ENCODE assay signal across 1 cellular context in the genomic region with DNA sequence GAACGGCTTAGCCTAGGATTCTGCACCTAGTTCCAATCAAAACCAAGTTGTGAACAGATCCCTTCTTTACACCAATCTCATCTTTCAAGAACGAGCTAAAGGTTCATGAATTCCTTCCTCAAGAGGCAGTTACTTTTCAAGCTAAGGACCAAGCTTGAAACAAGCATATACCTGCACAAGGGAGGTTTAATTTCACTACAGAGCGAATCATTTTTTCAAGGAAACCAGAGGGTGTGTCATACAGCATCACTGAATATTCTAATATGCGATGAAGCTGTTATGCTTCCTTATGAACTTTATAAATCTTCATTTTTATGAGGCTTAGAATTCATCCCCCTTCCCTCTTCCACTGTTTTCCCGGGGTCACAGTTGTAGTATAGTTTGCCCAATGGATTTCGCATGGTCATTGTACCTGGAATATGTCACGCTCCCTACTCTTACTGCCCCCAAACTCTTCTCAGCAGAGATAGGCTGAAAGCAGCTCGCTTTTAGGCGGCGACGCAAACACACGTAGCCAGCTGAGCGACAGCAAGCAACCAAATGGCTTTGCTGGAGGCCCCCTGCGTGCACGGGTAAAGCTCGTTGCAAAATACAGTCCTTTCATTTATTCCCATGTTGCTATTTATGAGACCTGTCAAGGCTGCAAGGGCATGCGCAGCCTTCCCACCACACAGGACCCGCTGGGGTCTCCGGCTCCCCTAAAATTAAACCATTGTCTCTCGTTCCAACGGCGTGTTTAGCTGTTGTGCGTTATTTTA.
TF ChIP-seq lines count a peak whose summit lies in the region.

No MANE protein-coding gene starts in this region.

TF ChIP-seq in K562, 482 proteins besides CTCF, POLR2A, EP300 and RAD21 (continued from another document and continues in another):
- TF ChIP-seq, protein P1, sequence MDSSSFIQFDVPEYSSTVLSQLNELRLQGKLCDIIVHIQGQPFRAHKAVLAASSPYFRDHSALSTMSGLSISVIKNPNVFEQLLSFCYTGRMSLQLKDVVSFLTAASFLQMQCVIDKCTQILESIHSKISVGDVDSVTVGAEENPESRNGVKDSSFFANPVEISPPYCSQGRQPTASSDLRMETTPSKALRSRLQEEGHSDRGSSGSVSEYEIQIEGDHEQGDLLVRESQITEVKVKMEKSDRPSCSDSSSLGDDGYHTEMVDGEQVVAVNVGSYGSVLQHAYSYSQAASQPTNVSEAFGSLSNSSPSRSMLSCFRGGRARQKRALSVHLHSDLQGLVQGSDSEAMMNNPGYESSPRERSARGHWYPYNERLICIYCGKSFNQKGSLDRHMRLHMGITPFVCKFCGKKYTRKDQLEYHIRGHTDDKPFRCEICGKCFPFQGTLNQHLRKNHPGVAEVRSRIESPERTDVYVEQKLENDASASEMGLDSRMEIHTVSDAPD (CRISPR knock-in tag; IDR thresholded peaks at IDR 0.05) = no peak
- TF ChIP-seq JUN (IDR thresholded peaks at IDR 0.05; ENCODE audit: borderline replicate concordance, low read depth, low read length) = no peak
- no peak for TF ChIP-seq JUN (CRISPR knock-in tag; IDR thresholded peaks at IDR 0.05; ENCODE audit: borderline replicate concordance)
- TF ChIP-seq, protein P2, sequence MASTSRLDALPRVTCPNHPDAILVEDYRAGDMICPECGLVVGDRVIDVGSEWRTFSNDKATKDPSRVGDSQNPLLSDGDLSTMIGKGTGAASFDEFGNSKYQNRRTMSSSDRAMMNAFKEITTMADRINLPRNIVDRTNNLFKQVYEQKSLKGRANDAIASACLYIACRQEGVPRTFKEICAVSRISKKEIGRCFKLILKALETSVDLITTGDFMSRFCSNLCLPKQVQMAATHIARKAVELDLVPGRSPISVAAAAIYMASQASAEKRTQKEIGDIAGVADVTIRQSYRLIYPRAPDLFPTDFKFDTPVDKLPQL (IDR thresholded peaks at IDR 0.05; ENCODE audit: extremely low read depth, insufficient read length) = no peak
- TF ChIP-seq SRF (CRISPR knock-in tag; IDR thresholded peaks at IDR 0.05) = no peak
- TF ChIP-seq, protein P3, sequence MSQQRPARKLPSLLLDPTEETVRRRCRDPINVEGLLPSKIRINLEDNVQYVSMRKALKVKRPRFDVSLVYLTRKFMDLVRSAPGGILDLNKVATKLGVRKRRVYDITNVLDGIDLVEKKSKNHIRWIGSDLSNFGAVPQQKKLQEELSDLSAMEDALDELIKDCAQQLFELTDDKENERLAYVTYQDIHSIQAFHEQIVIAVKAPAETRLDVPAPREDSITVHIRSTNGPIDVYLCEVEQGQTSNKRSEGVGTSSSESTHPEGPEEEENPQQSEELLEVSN (IDR thresholded peaks at IDR 0.05; ENCODE audit: borderline replicate concordance in 1 of 2, extremely low read depth in 1 of 2, insufficient read depth in 1 of 2, insufficient read length in 1 of 2, low read depth in 1 of 2, low read length in 1 of 2, poor library complexity in 1 of 2, severe bottlenecking in 1 of 2) = no peak
- TF ChIP-seq, protein P4, sequence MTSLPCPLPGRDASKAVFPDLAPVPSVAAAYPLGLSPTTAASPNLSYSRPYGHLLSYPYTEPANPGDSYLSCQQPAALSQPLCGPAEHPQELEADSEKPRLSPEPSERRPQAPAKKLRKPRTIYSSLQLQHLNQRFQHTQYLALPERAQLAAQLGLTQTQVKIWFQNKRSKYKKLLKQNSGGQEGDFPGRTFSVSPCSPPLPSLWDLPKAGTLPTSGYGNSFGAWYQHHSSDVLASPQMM (CRISPR knock-in tag; IDR thresholded peaks at IDR 0.05) = no peak
- TF ChIP-seq EP400 (IDR thresholded peaks at IDR 0.05) = peak; percentile 71
- TF ChIP-seq KDM2B (CRISPR knock-in tag; IDR thresholded peaks at IDR 0.05) = no peak
- no peak for TF ChIP-seq OTX1 (CRISPR knock-in tag; IDR thresholded peaks at IDR 0.05)
- TF ChIP-seq HMG20A (CRISPR knock-in tag; conservative IDR thresholded peaks at IDR 0.05) = no peak
- TF ChIP-seq ZNF282 (CRISPR knock-in tag; IDR thresholded peaks at IDR 0.05) = no peak
- no peak for TF ChIP-seq MTA3 (IDR thresholded peaks at IDR 0.05; ENCODE audit: borderline replicate concordance)
- TF ChIP-seq, protein P5, sequence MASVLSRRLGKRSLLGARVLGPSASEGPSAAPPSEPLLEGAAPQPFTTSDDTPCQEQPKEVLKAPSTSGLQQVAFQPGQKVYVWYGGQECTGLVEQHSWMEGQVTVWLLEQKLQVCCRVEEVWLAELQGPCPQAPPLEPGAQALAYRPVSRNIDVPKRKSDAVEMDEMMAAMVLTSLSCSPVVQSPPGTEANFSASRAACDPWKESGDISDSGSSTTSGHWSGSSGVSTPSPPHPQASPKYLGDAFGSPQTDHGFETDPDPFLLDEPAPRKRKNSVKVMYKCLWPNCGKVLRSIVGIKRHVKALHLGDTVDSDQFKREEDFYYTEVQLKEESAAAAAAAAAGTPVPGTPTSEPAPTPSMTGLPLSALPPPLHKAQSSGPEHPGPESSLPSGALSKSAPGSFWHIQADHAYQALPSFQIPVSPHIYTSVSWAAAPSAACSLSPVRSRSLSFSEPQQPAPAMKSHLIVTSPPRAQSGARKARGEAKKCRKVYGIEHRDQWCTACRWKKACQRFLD (CRISPR knock-in tag; IDR thresholded peaks at IDR 0.05) = no peak
- TF ChIP-seq FOXJ3 (CRISPR knock-in tag; IDR thresholded peaks at IDR 0.05) = no peak
- TF ChIP-seq, protein P6, sequence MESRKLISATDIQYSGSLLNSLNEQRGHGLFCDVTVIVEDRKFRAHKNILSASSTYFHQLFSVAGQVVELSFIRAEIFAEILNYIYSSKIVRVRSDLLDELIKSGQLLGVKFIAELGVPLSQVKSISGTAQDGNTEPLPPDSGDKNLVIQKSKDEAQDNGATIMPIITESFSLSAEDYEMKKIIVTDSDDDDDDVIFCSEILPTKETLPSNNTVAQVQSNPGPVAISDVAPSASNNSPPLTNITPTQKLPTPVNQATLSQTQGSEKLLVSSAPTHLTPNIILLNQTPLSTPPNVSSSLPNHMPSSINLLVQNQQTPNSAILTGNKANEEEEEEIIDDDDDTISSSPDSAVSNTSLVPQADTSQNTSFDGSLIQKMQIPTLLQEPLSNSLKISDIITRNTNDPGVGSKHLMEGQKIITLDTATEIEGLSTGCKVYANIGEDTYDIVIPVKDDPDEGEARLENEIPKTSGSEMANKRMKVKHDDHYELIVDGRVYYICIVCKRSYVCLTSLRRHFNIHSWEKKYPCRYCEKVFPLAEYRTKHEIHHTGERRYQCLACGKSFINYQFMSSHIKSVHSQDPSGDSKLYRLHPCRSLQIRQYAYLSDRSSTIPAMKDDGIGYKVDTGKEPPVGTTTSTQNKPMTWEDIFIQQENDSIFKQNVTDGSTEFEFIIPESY (CRISPR knock-in tag; IDR thresholded peaks at IDR 0.05) = no peak
- TF ChIP-seq BRCA1 (IDR thresholded peaks at IDR 0.05) = no peak
- no peak for TF ChIP-seq BRCA1 (CRISPR knock-in tag; IDR thresholded peaks at IDR 0.05)
- TF ChIP-seq PTBP1 (IDR thresholded peaks at IDR 0.05; ENCODE audit: low read depth, low read length) = no peak
- no peak; the same call in 1 of the 2 replicates for TF ChIP-seq TEAD4 (IDR thresholded peaks at IDR 0.05; ENCODE audit: low read length)
- TF ChIP-seq TEAD4 (CRISPR knock-in tag; IDR thresholded peaks at IDR 0.05; ENCODE audit: borderline replicate concordance) = no peak
- TF ChIP-seq, protein P7, sequence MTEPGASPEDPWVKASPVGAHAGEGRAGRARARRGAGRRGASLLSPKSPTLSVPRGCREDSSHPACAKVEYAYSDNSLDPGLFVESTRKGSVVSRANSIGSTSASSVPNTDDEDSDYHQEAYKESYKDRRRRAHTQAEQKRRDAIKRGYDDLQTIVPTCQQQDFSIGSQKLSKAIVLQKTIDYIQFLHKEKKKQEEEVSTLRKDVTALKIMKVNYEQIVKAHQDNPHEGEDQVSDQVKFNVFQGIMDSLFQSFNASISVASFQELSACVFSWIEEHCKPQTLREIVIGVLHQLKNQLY (CRISPR knock-in tag; conservative IDR thresholded peaks at IDR 0.05) = no peak
- TF ChIP-seq HOXB6 (CRISPR knock-in tag; IDR thresholded peaks at IDR 0.05; ENCODE audit: borderline replicate concordance) = no peak
- peak; percentile 98 for TF ChIP-seq CREB1 (IDR thresholded peaks at IDR 0.05)
- TF ChIP-seq CREB1 (CRISPR knock-in tag; IDR thresholded peaks at IDR 0.05) = peak; percentile 97
- TF ChIP-seq SP1 (CRISPR knock-in tag; IDR thresholded peaks at IDR 0.05) = no peak
- no peak for TF ChIP-seq SRSF1 (IDR thresholded peaks at IDR 0.05; ENCODE audit: low read depth, low read length)
- TF ChIP-seq, protein P8, sequence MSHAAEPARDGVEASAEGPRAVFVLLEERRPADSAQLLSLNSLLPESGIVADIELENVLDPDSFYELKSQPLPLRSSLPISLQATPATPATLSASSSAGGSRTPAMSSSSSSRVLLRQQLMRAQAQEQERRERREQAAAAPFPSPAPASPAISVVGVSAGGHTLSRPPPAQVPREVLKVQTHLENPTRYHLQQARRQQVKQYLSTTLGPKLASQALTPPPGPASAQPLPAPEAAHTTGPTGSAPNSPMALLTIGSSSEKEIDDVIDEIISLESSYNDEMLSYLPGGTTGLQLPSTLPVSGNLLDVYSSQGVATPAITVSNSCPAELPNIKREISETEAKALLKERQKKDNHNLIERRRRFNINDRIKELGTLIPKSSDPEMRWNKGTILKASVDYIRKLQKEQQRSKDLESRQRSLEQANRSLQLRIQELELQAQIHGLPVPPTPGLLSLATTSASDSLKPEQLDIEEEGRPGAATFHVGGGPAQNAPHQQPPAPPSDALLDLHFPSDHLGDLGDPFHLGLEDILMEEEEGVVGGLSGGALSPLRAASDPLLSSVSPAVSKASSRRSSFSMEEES (CRISPR knock-in tag; IDR thresholded peaks at IDR 0.05) = no peak
- TF ChIP-seq, protein P9, sequence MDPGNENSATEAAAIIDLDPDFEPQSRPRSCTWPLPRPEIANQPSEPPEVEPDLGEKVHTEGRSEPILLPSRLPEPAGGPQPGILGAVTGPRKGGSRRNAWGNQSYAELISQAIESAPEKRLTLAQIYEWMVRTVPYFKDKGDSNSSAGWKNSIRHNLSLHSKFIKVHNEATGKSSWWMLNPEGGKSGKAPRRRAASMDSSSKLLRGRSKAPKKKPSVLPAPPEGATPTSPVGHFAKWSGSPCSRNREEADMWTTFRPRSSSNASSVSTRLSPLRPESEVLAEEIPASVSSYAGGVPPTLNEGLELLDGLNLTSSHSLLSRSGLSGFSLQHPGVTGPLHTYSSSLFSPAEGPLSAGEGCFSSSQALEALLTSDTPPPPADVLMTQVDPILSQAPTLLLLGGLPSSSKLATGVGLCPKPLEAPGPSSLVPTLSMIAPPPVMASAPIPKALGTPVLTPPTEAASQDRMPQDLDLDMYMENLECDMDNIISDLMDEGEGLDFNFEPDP (CRISPR knock-in tag; IDR thresholded peaks at IDR 0.05) = no peak
- TF ChIP-seq, protein P10, sequence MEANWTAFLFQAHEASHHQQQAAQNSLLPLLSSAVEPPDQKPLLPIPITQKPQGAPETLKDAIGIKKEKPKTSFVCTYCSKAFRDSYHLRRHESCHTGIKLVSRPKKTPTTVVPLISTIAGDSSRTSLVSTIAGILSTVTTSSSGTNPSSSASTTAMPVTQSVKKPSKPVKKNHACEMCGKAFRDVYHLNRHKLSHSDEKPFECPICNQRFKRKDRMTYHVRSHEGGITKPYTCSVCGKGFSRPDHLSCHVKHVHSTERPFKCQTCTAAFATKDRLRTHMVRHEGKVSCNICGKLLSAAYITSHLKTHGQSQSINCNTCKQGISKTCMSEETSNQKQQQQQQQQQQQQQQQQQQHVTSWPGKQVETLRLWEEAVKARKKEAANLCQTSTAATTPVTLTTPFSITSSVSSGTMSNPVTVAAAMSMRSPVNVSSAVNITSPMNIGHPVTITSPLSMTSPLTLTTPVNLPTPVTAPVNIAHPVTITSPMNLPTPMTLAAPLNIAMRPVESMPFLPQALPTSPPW (CRISPR knock-in tag; IDR thresholded peaks at IDR 0.05) = no peak
- no peak for TF ChIP-seq MYBL2 (IDR thresholded peaks at IDR 0.05; ENCODE audit: low read depth)
- no peak for TF ChIP-seq MYBL2 (CRISPR knock-in tag; IDR thresholded peaks at IDR 0.05; ENCODE audit: borderline replicate concordance)
- TF ChIP-seq HDAC8 (tag; IDR thresholded peaks at IDR 0.05) = no peak
- peak; percentile 96 for TF ChIP-seq ATF1 (CRISPR knock-in tag; IDR thresholded peaks at IDR 0.05)
- TF ChIP-seq ATF1 (tag; IDR thresholded peaks at IDR 0.05) = peak; percentile 97
- no peak for TF ChIP-seq TFAM (CRISPR knock-in tag; conservative IDR thresholded peaks at IDR 0.05)
- TF ChIP-seq SMARCB1 (IDR thresholded peaks at IDR 0.05; ENCODE audit: insufficient read length, low read depth) = no peak
- no peak for TF ChIP-seq DACH1 (IDR thresholded peaks at IDR 0.05; ENCODE audit: partially characterized antibody)
- no peak for TF ChIP-seq CC2D1A (IDR thresholded peaks at IDR 0.05)
- no peak for TF ChIP-seq CBX2 (IDR thresholded peaks at IDR 0.05; ENCODE audit: insufficient read depth, low read length, poor library complexity, severe bottlenecking)
- peak; percentile 14 for TF ChIP-seq FOS (IDR thresholded peaks at IDR 0.05; ENCODE audit: extremely low read depth, insufficient read length)
- TF ChIP-seq HDAC1 (IDR thresholded peaks at IDR 0.05) = peak in 1 of 2 experiments; percentile 69; a peak in 2 of 4 replicates
- TF ChIP-seq, protein P11, sequence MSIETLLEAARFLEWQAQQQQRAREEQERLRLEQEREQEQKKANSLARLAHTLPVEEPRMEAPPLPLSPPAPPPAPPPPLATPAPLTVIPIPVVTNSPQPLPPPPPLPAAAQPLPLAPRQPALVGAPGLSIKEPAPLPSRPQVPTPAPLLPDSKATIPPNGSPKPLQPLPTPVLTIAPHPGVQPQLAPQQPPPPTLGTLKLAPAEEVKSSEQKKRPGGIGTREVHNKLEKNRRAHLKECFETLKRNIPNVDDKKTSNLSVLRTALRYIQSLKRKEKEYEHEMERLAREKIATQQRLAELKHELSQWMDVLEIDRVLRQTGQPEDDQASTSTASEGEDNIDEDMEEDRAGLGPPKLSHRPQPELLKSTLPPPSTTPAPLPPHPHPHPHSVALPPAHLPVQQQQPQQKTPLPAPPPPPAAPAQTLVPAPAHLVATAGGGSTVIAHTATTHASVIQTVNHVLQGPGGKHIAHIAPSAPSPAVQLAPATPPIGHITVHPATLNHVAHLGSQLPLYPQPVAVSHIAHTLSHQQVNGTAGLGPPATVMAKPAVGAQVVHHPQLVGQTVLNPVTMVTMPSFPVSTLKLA (conservative IDR thresholded peaks at IDR 0.05) = peak; percentile 76 to 82
- peak; percentile 72 for TF ChIP-seq DIDO1 (tag; IDR thresholded peaks at IDR 0.05; ENCODE audit: low read depth)
- TF ChIP-seq RBM22 (IDR thresholded peaks at IDR 0.05; ENCODE audit: low read depth, low read length, poor library complexity, severe bottlenecking) = no peak
- TF ChIP-seq MCM2 (IDR thresholded peaks at IDR 0.05; ENCODE audit: low read depth) = no peak
- peak; percentile 56 for TF ChIP-seq MEIS2 (IDR thresholded peaks at IDR 0.05; ENCODE audit: partially characterized antibody)
- TF ChIP-seq, protein P12, sequence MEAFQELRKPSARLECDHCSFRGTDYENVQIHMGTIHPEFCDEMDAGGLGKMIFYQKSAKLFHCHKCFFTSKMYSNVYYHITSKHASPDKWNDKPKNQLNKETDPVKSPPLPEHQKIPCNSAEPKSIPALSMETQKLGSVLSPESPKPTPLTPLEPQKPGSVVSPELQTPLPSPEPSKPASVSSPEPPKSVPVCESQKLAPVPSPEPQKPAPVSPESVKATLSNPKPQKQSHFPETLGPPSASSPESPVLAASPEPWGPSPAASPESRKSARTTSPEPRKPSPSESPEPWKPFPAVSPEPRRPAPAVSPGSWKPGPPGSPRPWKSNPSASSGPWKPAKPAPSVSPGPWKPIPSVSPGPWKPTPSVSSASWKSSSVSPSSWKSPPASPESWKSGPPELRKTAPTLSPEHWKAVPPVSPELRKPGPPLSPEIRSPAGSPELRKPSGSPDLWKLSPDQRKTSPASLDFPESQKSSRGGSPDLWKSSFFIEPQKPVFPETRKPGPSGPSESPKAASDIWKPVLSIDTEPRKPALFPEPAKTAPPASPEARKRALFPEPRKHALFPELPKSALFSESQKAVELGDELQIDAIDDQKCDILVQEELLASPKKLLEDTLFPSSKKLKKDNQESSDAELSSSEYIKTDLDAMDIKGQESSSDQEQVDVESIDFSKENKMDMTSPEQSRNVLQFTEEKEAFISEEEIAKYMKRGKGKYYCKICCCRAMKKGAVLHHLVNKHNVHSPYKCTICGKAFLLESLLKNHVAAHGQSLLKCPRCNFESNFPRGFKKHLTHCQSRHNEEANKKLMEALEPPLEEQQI (IDR thresholded peaks at IDR 0.05) = 0 out of 2 replicates have a peak, but pooled peaks have one; percentile 49
